ENCODE assay signal across 2 cellular contexts in the genomic region with DNA sequence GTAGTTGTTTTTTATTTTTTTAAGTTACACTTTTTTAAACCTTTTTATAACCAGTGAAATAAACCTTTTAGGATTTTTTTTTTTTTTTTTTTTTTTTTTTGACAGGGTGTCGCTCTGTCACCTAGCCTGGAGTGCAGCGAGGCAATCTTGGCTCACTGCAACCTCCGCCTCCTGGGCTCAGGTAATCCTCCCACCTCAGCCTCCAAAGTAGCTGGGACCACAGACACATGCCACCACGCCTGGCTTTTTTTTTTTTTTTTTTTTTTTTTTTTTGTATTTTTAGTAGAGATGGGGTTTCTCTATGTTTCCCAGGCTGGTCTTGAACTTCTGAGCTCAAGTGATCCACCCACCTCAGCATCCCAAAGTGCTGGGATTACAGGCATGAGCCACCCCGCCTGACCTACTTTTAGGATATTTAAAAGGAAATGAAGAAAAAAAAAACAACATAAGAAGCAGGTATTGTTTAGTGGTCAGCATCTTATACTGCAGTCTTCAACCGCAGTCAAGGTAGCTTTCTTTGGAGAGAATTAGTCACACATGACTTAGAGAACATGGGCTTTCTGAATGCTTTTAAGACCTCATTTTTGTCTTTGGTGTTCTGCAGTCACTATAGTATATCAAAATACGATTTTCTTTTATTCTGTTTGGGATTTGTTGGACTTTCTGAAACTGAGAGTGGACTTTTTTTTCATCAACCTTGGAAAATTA.
TF ChIP-seq lines count a peak whose summit lies in the region.

No MANE protein-coding gene starts in this region.

TF ChIP-seq in SK-N-SH, 30 proteins besides CTCF, POLR2A, EP300 and RAD21 (continued from another document):
- TF ChIP-seq, protein P1, sequence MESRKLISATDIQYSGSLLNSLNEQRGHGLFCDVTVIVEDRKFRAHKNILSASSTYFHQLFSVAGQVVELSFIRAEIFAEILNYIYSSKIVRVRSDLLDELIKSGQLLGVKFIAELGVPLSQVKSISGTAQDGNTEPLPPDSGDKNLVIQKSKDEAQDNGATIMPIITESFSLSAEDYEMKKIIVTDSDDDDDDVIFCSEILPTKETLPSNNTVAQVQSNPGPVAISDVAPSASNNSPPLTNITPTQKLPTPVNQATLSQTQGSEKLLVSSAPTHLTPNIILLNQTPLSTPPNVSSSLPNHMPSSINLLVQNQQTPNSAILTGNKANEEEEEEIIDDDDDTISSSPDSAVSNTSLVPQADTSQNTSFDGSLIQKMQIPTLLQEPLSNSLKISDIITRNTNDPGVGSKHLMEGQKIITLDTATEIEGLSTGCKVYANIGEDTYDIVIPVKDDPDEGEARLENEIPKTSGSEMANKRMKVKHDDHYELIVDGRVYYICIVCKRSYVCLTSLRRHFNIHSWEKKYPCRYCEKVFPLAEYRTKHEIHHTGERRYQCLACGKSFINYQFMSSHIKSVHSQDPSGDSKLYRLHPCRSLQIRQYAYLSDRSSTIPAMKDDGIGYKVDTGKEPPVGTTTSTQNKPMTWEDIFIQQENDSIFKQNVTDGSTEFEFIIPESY (IDR thresholded peaks at IDR 0.05; ENCODE audit: borderline replicate concordance, low read depth), result no peak
- TF ChIP-seq SIN3A (IDR thresholded peaks at IDR 0.05; ENCODE audit: borderline replicate concordance, low read depth, low read length), result no peak
- no peak for TF ChIP-seq MXI1 (IDR thresholded peaks at IDR 0.05; ENCODE audit: low read depth, low read length)
- no peak for TF ChIP-seq SMC3 (IDR thresholded peaks at IDR 0.05; ENCODE audit: low read depth, low read length)
- TF ChIP-seq, protein P2, sequence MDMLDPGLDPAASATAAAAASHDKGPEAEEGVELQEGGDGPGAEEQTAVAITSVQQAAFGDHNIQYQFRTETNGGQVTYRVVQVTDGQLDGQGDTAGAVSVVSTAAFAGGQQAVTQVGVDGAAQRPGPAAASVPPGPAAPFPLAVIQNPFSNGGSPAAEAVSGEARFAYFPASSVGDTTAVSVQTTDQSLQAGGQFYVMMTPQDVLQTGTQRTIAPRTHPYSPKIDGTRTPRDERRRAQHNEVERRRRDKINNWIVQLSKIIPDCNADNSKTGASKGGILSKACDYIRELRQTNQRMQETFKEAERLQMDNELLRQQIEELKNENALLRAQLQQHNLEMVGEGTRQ (IDR thresholded peaks at IDR 0.05; ENCODE audit: borderline replicate concordance, low read depth, low read length), result no peak
- TF ChIP-seq RCOR1 (IDR thresholded peaks at IDR 0.05; ENCODE audit: low read length), result no peak
- TF ChIP-seq TCF12 (IDR thresholded peaks at IDR 0.05), result no peak
- TF ChIP-seq TEAD4 (IDR thresholded peaks at IDR 0.05; ENCODE audit: borderline replicate concordance, insufficient read depth), result no peak

TF ChIP-seq in SK-N-SH treated with all-trans-retinoic acid at 6 μM for 48 hours, 23 proteins besides CTCF, POLR2A, EP300 and RAD21 (continued from another document):
- TF ChIP-seq, protein P3, sequence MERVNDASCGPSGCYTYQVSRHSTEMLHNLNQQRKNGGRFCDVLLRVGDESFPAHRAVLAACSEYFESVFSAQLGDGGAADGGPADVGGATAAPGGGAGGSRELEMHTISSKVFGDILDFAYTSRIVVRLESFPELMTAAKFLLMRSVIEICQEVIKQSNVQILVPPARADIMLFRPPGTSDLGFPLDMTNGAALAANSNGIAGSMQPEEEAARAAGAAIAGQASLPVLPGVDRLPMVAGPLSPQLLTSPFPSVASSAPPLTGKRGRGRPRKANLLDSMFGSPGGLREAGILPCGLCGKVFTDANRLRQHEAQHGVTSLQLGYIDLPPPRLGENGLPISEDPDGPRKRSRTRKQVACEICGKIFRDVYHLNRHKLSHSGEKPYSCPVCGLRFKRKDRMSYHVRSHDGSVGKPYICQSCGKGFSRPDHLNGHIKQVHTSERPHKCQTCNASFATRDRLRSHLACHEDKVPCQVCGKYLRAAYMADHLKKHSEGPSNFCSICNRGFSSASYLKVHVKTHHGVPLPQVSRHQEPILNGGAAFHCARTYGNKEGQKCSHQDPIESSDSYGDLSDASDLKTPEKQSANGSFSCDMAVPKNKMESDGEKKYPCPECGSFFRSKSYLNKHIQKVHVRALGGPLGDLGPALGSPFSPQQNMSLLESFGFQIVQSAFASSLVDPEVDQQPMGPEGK (CRISPR knock-in tag; IDR thresholded peaks at IDR 0.05; ENCODE audit: borderline replicate concordance), result no peak
- no peak for TF ChIP-seq ZC3H10 (CRISPR knock-in tag; IDR thresholded peaks at IDR 0.05)
- TF ChIP-seq PPARA (CRISPR knock-in tag; IDR thresholded peaks at IDR 0.05; ENCODE audit: borderline replicate concordance), result no peak
- TF ChIP-seq, protein P4, sequence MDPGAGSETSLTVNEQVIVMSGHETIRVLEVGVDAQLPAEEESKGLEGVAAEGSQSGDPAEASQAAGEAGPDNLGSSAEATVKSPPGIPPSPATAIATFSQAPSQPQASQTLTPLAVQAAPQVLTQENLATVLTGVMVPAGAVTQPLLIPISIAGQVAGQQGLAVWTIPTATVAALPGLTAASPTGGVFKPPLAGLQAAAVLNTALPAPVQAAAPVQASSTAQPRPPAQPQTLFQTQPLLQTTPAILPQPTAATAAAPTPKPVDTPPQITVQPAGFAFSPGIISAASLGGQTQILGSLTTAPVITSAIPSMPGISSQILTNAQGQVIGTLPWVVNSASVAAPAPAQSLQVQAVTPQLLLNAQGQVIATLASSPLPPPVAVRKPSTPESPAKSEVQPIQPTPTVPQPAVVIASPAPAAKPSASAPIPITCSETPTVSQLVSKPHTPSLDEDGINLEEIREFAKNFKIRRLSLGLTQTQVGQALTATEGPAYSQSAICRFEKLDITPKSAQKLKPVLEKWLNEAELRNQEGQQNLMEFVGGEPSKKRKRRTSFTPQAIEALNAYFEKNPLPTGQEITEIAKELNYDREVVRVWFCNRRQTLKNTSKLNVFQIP (CRISPR knock-in tag; IDR thresholded peaks at IDR 0.05; ENCODE audit: borderline replicate concordance, low read depth), result no peak
- no peak for TF ChIP-seq GLIS3 (CRISPR knock-in tag; IDR thresholded peaks at IDR 0.05)
- TF ChIP-seq ARNTL (CRISPR knock-in tag; IDR thresholded peaks at IDR 0.05; ENCODE audit: borderline replicate concordance, low read depth), result no peak
- no peak for TF ChIP-seq ZFP3 (CRISPR knock-in tag; IDR thresholded peaks at IDR 0.05)
- TF ChIP-seq, protein P5, sequence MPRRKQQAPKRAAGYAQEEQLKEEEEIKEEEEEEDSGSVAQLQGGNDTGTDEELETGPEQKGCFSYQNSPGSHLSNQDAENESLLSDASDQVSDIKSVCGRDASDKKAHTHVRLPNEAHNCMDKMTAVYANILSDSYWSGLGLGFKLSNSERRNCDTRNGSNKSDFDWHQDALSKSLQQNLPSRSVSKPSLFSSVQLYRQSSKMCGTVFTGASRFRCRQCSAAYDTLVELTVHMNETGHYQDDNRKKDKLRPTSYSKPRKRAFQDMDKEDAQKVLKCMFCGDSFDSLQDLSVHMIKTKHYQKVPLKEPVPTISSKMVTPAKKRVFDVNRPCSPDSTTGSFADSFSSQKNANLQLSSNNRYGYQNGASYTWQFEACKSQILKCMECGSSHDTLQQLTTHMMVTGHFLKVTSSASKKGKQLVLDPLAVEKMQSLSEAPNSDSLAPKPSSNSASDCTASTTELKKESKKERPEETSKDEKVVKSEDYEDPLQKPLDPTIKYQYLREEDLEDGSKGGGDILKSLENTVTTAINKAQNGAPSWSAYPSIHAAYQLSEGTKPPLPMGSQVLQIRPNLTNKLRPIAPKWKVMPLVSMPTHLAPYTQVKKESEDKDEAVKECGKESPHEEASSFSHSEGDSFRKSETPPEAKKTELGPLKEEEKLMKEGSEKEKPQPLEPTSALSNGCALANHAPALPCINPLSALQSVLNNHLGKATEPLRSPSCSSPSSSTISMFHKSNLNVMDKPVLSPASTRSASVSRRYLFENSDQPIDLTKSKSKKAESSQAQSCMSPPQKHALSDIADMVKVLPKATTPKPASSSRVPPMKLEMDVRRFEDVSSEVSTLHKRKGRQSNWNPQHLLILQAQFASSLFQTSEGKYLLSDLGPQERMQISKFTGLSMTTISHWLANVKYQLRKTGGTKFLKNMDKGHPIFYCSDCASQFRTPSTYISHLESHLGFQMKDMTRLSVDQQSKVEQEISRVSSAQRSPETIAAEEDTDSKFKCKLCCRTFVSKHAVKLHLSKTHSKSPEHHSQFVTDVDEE (CRISPR knock-in tag; IDR thresholded peaks at IDR 0.05), result no peak
